Comparison of ENCODE assay signal across 9 cellular contexts in the genomic region with DNA sequence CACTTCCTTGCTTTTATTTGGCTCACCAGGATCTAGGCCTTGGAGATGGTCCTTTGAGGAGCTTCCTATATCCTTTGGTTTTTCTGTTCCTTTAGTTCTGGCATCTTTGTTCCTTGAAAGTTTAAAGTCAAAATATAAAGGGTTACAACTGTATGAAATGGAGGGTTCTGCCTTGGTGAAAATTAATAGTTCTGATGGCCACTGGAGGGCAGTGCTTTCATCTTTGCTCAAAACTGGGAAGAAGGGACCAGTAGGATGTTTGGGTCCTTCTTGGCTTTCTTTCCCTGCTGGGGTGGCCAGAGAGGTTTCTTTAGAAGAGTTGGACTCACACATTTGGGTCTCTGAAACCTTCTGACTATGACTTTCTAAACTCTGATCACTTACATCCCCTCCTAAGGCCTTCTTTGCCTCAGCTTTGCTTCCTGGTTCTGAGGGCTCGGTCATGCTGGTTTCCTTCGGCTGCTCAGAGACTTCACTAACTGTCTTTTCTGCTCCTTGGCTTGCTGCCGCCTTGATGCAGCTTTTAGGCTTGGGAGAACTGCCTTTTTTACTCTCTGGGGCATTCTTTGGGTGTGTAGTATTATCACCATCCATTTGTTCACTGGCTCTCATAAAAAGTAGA. TPM values are rescaled to one million over a fixed set of nuclear protein-coding genes. Genes with fewer than 3 reads are reported as not detected.
DNase-seq lines count a peak whose midpoint lies in the region; ATAC-seq and TF ChIP-seq lines count a peak whose summit lies in the region.
"Had no signal": no experiment of that assay in that cellular context is flagged by ENCODE, and none has a peak within 500 bp of the region (broad histone marks: within the 10 kb centered on the region; RNA-seq: fewer than 3 reads in every experiment).

No MANE protein-coding gene starts in this region.

- H3K27ac Mint-ChIP-seq in endodermal cell, result peak overlapping the region; percentile 16

- H3K9me3 ChIP-seq in MM.1S (replicated peaks; ENCODE audit: insufficient read depth, low read length) (no peaks in the 10 kb centered on the region), endodermal cell (ENCODE audit: control insufficient read depth, low read length) (no peaks in the 10 kb centered on the region)
- H3K9me3 ChIP-seq: neutrophil had no signal

- H3K9me3 Mint-ChIP-seq in endodermal cell, result no peaks in the 10 kb centered on the region

- H3K36me3 Mint-ChIP-seq in endodermal cell (ENCODE audit: low read depth), result peaks cover 55% of the 10 kb centered on the region

- no peak for ATAC-seq in HG02798 (IDR thresholded peaks at IDR 0.05; ENCODE audit: poor library complexity, unreplicated experiment)

- H3F3A ChIP-seq in MM.1S (ENCODE audit: insufficient read depth, low read length), result peaks cover 9% of the 10 kb centered on the region; the same call in 1 of the 2 replicates

- no peak overlapping the region for H3K4me2 ChIP-seq in MM.1S (ENCODE audit: low read depth, low read length)

- H3K27me3 Mint-ChIP-seq in endodermal cell (ENCODE audit: insufficient read depth), result no peaks in the 10 kb centered on the region

- no peak overlapping the region for H3K4me3 ChIP-seq in MM.1S (ENCODE audit: low read length)
- H3K4me3 ChIP-seq in endodermal cell (ENCODE audit: low read length), result no peak overlapping the region

- H4K20me1 ChIP-seq in MM.1S (ENCODE audit: insufficient read depth, low read length), result no peaks in the 10 kb centered on the region; the same call in 1 of the 2 replicates

- H3K36me3 ChIP-seq in MM.1S (replicated peaks; ENCODE audit: insufficient read depth, low read length) (peaks cover 4% of the 10 kb centered on the region; the same call in 1 of the 2 replicates), endodermal cell (ENCODE audit: control insufficient read depth, insufficient read depth, low read length) (peaks cover 90% of the 10 kb centered on the region)

- peaks cover 14% of the 10 kb centered on the region for H3K4me1 ChIP-seq in MM.1S (ENCODE audit: low read length)
- H3K4me1 ChIP-seq in endodermal cell (ENCODE audit: control insufficient read depth, insufficient read depth, low read length), result no peaks in the 10 kb centered on the region

- TF ChIP-seq CTCF in MM.1S (IDR thresholded peaks at IDR 0.05; ENCODE audit: low read length) (peak; percentile 59), endodermal cell (conservative IDR thresholded peaks at IDR 0.05) (peak; percentile 75)

- H3K4me1 Mint-ChIP-seq in endodermal cell, result no peaks in the 10 kb centered on the region

- H3K9ac ChIP-seq in MM.1S (ENCODE audit: low read length) (no peak overlapping the region), endodermal cell (ENCODE audit: extremely low read depth, low read length, poor library complexity, severe bottlenecking) (no peak overlapping the region)

- no peaks in the 10 kb centered on the region for H3K79me2 ChIP-seq in MM.1S (ENCODE audit: low read length)

- 98 to 100% methylated on average over 2 to 3 of the region's 3 CpGs for WGBS in endodermal cell (ENCODE audit: insufficient coverage in 1 of 2, insufficient read length in 1 of 2), 2 experiments

- H3K9me2 ChIP-seq in MM.1S (replicated peaks; ENCODE audit: insufficient read depth, low read length), result no peaks in the 10 kb centered on the region

- no peaks in the 10 kb centered on the region for H3K27me3 ChIP-seq in MM.1S (replicated peaks; ENCODE audit: insufficient read depth, low read length)
- no peaks in the 10 kb centered on the region for H3K27me3 ChIP-seq in endodermal cell (ENCODE audit: control insufficient read depth, insufficient read depth, low read length, poor library complexity, severe bottlenecking)
- H3K27me3 ChIP-seq: neutrophil had no signal

- DNase-seq in GM03348 (ENCODE audit: low spot score), result peak; percentile 55
- peak; percentile 13 for DNase-seq in MM.1S
- no peak for DNase-seq in endodermal cell
- DNase-seq in pons (ENCODE audit: low spot score), result peak; percentile 33
- no peak for DNase-seq in NCI-H1092 treated with DMSO at 0.1 percent for 48 hours (lab: John Stamatoyannopoulos, UW)
- DNase-seq in caudate nucleus (lab: John Stamatoyannopoulos, UW), result no peak
- no peak for DNase-seq in stimulated activated naive CD4-positive, alpha-beta T cell treated with Interleukin-2 at 50 U/mL for 16 hours (lab: John Stamatoyannopoulos, UW)

- no peak overlapping the region for H2AFZ ChIP-seq in MM.1S (ENCODE audit: low read length)

- H3K4me3 Mint-ChIP-seq in endodermal cell, result no peak overlapping the region

- H3K27ac ChIP-seq in MM.1S (ENCODE audit: low read length) (no peak overlapping the region), endodermal cell (ENCODE audit: low read depth, low read length) (no peak overlapping the region), caudate nucleus (ENCODE audit: low read depth, low read length) (no peak overlapping the region)
- H3K27ac ChIP-seq: neutrophil had no signal

RNA-seq across cellular contexts. Expression of a gene that starts 10.9 kb away (rescaled TPM):
- 1 to 10 TPM; 5.2 to 8.5 TPM for total RNA-seq in endodermal cell
- 12.8 TPM for polyA plus RNA-seq in endodermal cell (2013, experiment 1 of 2)
- 10.6 TPM for polyA plus RNA-seq in endodermal cell (2013, experiment 2 of 2)

RNA-seq across cellular contexts. Expression of a gene that starts 36.7 kb away (rescaled TPM):
- 10 to 100 TPM; 45.7 to 51.9 TPM for total RNA-seq in endodermal cell
- polyA plus RNA-seq in endodermal cell (2013, experiment 1 of 2), result 48.1 TPM
- 43.2 TPM for polyA plus RNA-seq in endodermal cell (2013, experiment 2 of 2)

RNA-seq across cellular contexts. Expression of a gene that starts 55.2 kb away (rescaled TPM):
- 100 to 1,000 TPM; 178 to 205 TPM for total RNA-seq in endodermal cell
- polyA plus RNA-seq in endodermal cell (2013, experiment 1 of 2), result 96.8 TPM
- 86.7 TPM for polyA plus RNA-seq in endodermal cell (2013, experiment 2 of 2)

Comparison
In these comparisons a context has a peak if more than half of its experiments do, and no peak if none do; other contexts are left out.
1. DNase-seq: peak in GM03348 (single experiment), MM.1S (single experiment) and pons (single experiment); none in endodermal cell (single experiment), NCI-H1092 treated with DMSO at 0.1 percent for 48 hours (single experiment), caudate nucleus (0 of 61) and stimulated activated naive CD4-positive, alpha-beta T cell treated with Interleukin-2 at 50 U/mL for 16 hours (single experiment).